ENCODE assay signal across 16 cellular contexts in genomic region chr22:28958611-28959010, GRCh38.
DNase-seq lines count a peak whose midpoint lies in the region; ATAC-seq, FAIRE-seq and TF ChIP-seq lines count a peak whose summit lies in the region.
"Had no signal": no experiment of that assay in that cellular context is flagged by ENCODE, and none has a peak within 500 bp of the region (broad histone marks: within the 10 kb centered on the region; RNA-seq: fewer than 3 reads in every experiment).

No MANE protein-coding gene starts in this region.

- WGBS in HepG2 (ENCODE audit: low lambda C conversion rate) = 92% methylated on average over 5 of the region's 5 CpGs
- WGBS in right lobe of liver (ENCODE audit: insufficient coverage, low coverage, low lambda C conversion rate, missing lambda C conversion rate) = 75% methylated on average over 4 of the region's 5 CpGs

- CTCF ChIA-PET in HepG2 (lab: Yijun Ruan, JAX; ENCODE audit: low intra/inter-chr PET ratio, low total read pairs) = no interaction called here
- CTCF ChIA-PET in Caco-2 (lab: Charles Lee) = no interaction called here

- H3K4me2 ChIP-seq in HepG2 (ENCODE audit: low read depth, low read length) = no peak overlapping the region

- DNase-seq in HepG2 (ENCODE audit: low spot score) = no peak
- DNase-seq in right lobe of liver = no peak
- DNase-seq in fibroblast of gingiva (ENCODE audit: low read depth) = peak; percentile 41
- no peak for DNase-seq in mucosa of descending colon
- DNase-seq in Caco-2 = no peak
- no peak for DNase-seq in DMS114 treated with DMSO at 0.1 percent for 48 hours (lab: John Stamatoyannopoulos, UW; ENCODE audit: unreplicated experiment)
- no peak for DNase-seq in NCI-H1092 (lab: John Stamatoyannopoulos, UW)
- DNase-seq: body of pancreas; effector CD4-positive, alpha-beta T cell; heart right ventricle; left cardiac atrium; NCI-H748 treated with DMSO at 0.1 percent for 48 hours; T-cell had no signal

- POLR2A ChIA-PET in HepG2 (lab: Yijun Ruan, JAX) = no interaction called here
- POLR2A ChIA-PET in Caco-2 (lab: Charles Lee) = no interaction called here

- H3K27ac ChIP-seq in HepG2 (ENCODE audit: extremely low read length, insufficient read depth, low read length) = no peak overlapping the region
- H3K27ac ChIP-seq in right lobe of liver = no peak overlapping the region
- H3K27ac ChIP-seq: body of pancreas, heart right ventricle, parathyroid adenoma had no signal

- H3K4me1 ChIP-seq in HepG2 (ENCODE audit: insufficient read depth, low read length) = peaks cover 100% of the 10 kb centered on the region
- no peaks in the 10 kb centered on the region for H3K4me1 ChIP-seq in right lobe of liver
- H3K4me1 ChIP-seq in mucosa of descending colon (ENCODE audit: low read depth) = no peaks in the 10 kb centered on the region
- peaks cover 16% of the 10 kb centered on the region for H3K4me1 ChIP-seq in Caco-2
- H3K4me1 ChIP-seq: parathyroid adenoma had no signal

- TF ChIP-seq CTCF in HepG2 (CRISPR knock-in tag; IDR thresholded peaks at IDR 0.05) (no peak), right lobe of liver (IDR thresholded peaks at IDR 0.05) (no peak), mucosa of descending colon (IDR thresholded peaks at IDR 0.05) (no peak), Caco-2 (IDR thresholded peaks at IDR 0.05; ENCODE audit: insufficient read depth in 1 of 2, low read depth in 1 of 2, low read length in 1 of 2, severe bottlenecking in 1 of 2, unreplicated experiment in 1 of 2) (no peak)

- peaks cover 31% of the 10 kb centered on the region for H3K4me1 Mint-ChIP-seq in Caco-2 (ENCODE audit: low read depth, unreplicated experiment)

- no peak overlapping the region for H3K27ac Mint-ChIP-seq in Caco-2 (ENCODE audit: unreplicated experiment)
- H3K27ac Mint-ChIP-seq: T-cell, WTC11 had no signal

- H2AFZ ChIP-seq in HepG2 (ENCODE audit: low read length) = no peak overlapping the region
- H2AFZ ChIP-seq: parathyroid adenoma had no signal

- peaks cover 32% of the 10 kb centered on the region for H4K20me1 ChIP-seq in HepG2 (ENCODE audit: insufficient read depth, low read length)

- ATAC-seq in HepG2 = no peak
- no peak for ATAC-seq in right lobe of liver
- peak; percentile 14 for ATAC-seq in mucosa of descending colon
- ATAC-seq in HG03354 (IDR thresholded peaks at IDR 0.05; ENCODE audit: poor library complexity, severe bottlenecking, unreplicated experiment) = no peak
- ATAC-seq: body of pancreas, T-cell, WTC11 had no signal

- H3K36me3 ChIP-seq in HepG2 (replicated peaks in 1 of 2; ENCODE audit: control insufficient read depth in 1 of 2, insufficient read depth in 2 of 2, low read length in 2 of 2) (peaks cover 10 to 61% of the 10 kb centered on the region in 2 experiments), right lobe of liver (no peaks in the 10 kb centered on the region), mucosa of descending colon (ENCODE audit: low read depth) (no peaks in the 10 kb centered on the region), Caco-2 (ENCODE audit: control insufficient read depth, insufficient read depth, low read length) (peaks cover 1% of the 10 kb centered on the region; the same call in 1 of the 2 replicates)
- H3K36me3 ChIP-seq: heart right ventricle had no signal

- H3K4me3 ChIP-seq in HepG2 (replicated peaks in 1 of 3; ENCODE audit: insufficient read depth in 1 of 3, low read depth in 2 of 3, low read length in 3 of 3) = no peak overlapping the region
- no peak overlapping the region for H3K4me3 ChIP-seq in right lobe of liver
- no peak overlapping the region for H3K4me3 ChIP-seq in mucosa of descending colon
- no peak overlapping the region for H3K4me3 ChIP-seq in Caco-2 (ENCODE audit: low read depth, low read length)
- H3K4me3 ChIP-seq: body of pancreas, heart right ventricle had no signal

- in situ Hi-C loops in HepG2 (cut with HindIII; ENCODE audit: extremely low pct_ligation_motif_present, low pct_unique_long_range_greater_than_20kb) = no loop called here

- no peak for FAIRE-seq in HepG2 (lab: Jason Lieb, UNC)

- TF ChIP-seq RAD21 in HepG2 (CRISPR knock-in tag; IDR thresholded peaks at IDR 0.05) = no peak

- no peaks in the 10 kb centered on the region for H3K27me3 ChIP-seq in HepG2 (ENCODE audit: control insufficient read depth in 1 of 2, insufficient read depth in 2 of 2, low read length in 2 of 2)
- no peaks in the 10 kb centered on the region for H3K27me3 ChIP-seq in right lobe of liver
- H3K27me3 ChIP-seq in Caco-2 (replicated peaks; ENCODE audit: control insufficient read depth, insufficient read depth, low read length) = no peaks in the 10 kb centered on the region
- H3K27me3 ChIP-seq: body of pancreas had no signal

- H3K9ac ChIP-seq in HepG2 (ENCODE audit: insufficient read depth, low read depth, low read length) = no peak overlapping the region
- H3K9ac ChIP-seq: parathyroid adenoma had no signal

- H3K9me3 ChIP-seq in HepG2 (ENCODE audit: low read length) (no peaks in the 10 kb centered on the region), right lobe of liver (no peaks in the 10 kb centered on the region), mucosa of descending colon (no peaks in the 10 kb centered on the region), Caco-2 (no peaks in the 10 kb centered on the region)
- H3K9me3 ChIP-seq: body of pancreas, heart right ventricle had no signal

- no peaks in the 10 kb centered on the region for H3K27me3 Mint-ChIP-seq in Caco-2 (ENCODE audit: insufficient read depth, unreplicated experiment)

- H3K9me3 Mint-ChIP-seq in Caco-2 (ENCODE audit: unreplicated experiment) = no peaks in the 10 kb centered on the region
- H3K9me3 Mint-ChIP-seq: T-cell, WTC11 had no signal

- TF ChIP-seq EP300 in HepG2 (IDR thresholded peaks at IDR 0.05; ENCODE audit: low read depth in 2 of 2, low read length in 2 of 2) = no peak
- TF ChIP-seq EP300 in HepG2 (CRISPR knock-in tag; IDR thresholded peaks at IDR 0.05; ENCODE audit: borderline replicate concordance) = no peak

- peaks cover 98% of the 10 kb centered on the region for H3K79me2 ChIP-seq in HepG2 (ENCODE audit: insufficient read depth, low read length)

- TF ChIP-seq POLR2A in HepG2 (IDR thresholded peaks at IDR 0.05; ENCODE audit: insufficient read depth in 1 of 2, low read depth in 2 of 2, low read length in 2 of 2) = no peak
- TF ChIP-seq POLR2A in right lobe of liver (IDR thresholded peaks at IDR 0.05) = no peak

- no peak overlapping the region for H3K4me3 Mint-ChIP-seq in Caco-2 (ENCODE audit: unreplicated experiment)
- H3K4me3 Mint-ChIP-seq: T-cell, WTC11 had no signal

- H3K36me3 Mint-ChIP-seq in Caco-2 (ENCODE audit: insufficient read depth, unreplicated experiment) = peaks cover 62% of the 10 kb centered on the region
- H3K36me3 Mint-ChIP-seq: T-cell had no signal

- intact Hi-C loops in HepG2 (cut with micrococcal nuclease; ENCODE audit: unreplicated experiment) = no loop called here
- intact Hi-C loops in right lobe of liver (cut with DNase I) = no loop called here
- intact Hi-C loops in mucosa of descending colon (cut with DNase I, micrococcal nuclease) = no loop called here
- intact Hi-C loops in Caco-2 (cut with micrococcal nuclease; ENCODE audit: unreplicated experiment) = no loop called here

- no TSS peak for BruUV-seq in HepG2 (replicated peaks; lab: Mats Ljungman, UMichigan)
- no TSS peak for BruUV-seq in Caco-2 (replicated peaks; lab: Mats Ljungman, UMichigan)

TF ChIP-seq in HepG2, 621 proteins besides CTCF, POLR2A, EP300 and RAD21:
- TF ChIP-seq POLR2G (IDR thresholded peaks at IDR 0.05; ENCODE audit: low read depth, low read length) = 0 out of 2 replicates have a peak, but pooled peaks have one; percentile 11
- TF ChIP-seq PHF5A (CRISPR knock-in tag; IDR thresholded peaks at IDR 0.05; ENCODE audit: low read depth, unreplicated experiment) = no peak
